ENCODE assay signal across 7 cellular contexts in the genomic region with DNA sequence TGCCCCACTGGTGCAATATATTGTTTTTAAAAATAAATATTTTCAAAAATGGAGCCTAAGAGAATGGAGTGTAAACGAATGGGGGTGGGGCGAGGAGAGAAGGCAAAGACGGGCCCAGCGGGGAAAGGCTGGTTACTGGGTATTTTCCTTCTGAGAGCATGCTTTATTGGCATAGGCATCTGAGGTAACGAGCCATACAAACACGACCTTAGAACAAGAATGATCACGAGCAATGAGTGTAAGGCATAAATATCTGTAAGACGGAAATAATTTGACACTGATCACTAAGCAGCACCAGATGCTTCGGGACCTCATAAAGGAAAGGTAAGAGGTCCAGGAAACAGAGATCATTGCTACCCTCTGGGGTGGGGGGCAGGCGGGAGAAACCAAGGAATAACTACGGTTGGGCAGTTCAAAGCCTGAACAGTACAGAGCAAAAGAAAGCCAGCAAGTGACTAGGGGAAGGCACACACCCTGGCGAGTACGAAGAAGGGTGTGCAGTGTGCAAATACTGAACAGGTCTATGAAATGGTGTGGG. TPM values are rescaled to one million over a fixed set of nuclear protein-coding genes. Genes with fewer than 3 reads are reported as not detected.
A peak's percentile ranks its signal among the peaks of the same experiment; 100 is the strongest.
DNase-seq lines count a peak whose midpoint lies in the region; TF ChIP-seq lines count a peak whose summit lies in the region.

No MANE protein-coding gene starts in this region.

- H3K9me3 Mint-ChIP-seq in chondrocyte (ENCODE audit: low read depth): no peaks in the 10 kb centered on the region

- DNase-seq in LHCN-M2 (ENCODE audit: low read depth) (peak; percentile 41), UCSD-AML1 (lab: John Stamatoyannopoulos, UW; ENCODE audit: unreplicated experiment) (peak; percentile 51), fibroblast of gingiva (ENCODE audit: low read depth) (peak; percentile 14), NCI-H1048 (lab: John Stamatoyannopoulos, UW) (no peak), chondrocyte (ENCODE audit: low spot score) (no peak)

- no peak overlapping the region for H3K4me3 Mint-ChIP-seq in chondrocyte (ENCODE audit: unreplicated experiment)

- H3K9me3 ChIP-seq in ES-I3 (ENCODE audit: control insufficient read depth, insufficient read depth, low read length): no peaks in the 10 kb centered on the region
- no peaks in the 10 kb centered on the region for H3K9me3 ChIP-seq in neuron (ENCODE audit: low read length)

- H3K27me3 Mint-ChIP-seq in chondrocyte (ENCODE audit: low read depth): no peaks in the 10 kb centered on the region

- H3K27ac Mint-ChIP-seq in chondrocyte (ENCODE audit: unreplicated experiment): no peak overlapping the region

- TF ChIP-seq CTCF in chondrocyte (IDR thresholded peaks at IDR 0.05): no peak

- no peaks in the 10 kb centered on the region for H3K36me3 Mint-ChIP-seq in chondrocyte (ENCODE audit: low read depth)

- peak overlapping the region; percentile 62 for H3K4me3 ChIP-seq in neuron (ENCODE audit: low read length)

- H3K27me3 ChIP-seq in neuron (ENCODE audit: insufficient read depth, low read length): no peaks in the 10 kb centered on the region

- H2AFZ ChIP-seq in neuron (ENCODE audit: low read depth, low read length): peak overlapping the region; percentile 37

- H3K9ac ChIP-seq in ES-I3 (ENCODE audit: low read depth, low read length): peak overlapping the region; percentile 62

- H3K36me3 ChIP-seq in ES-I3 (ENCODE audit: insufficient read depth, low read length): no peaks in the 10 kb centered on the region
- no peaks in the 10 kb centered on the region for H3K36me3 ChIP-seq in neuron (ENCODE audit: insufficient read depth, low read length)

- peaks cover 3% of the 10 kb centered on the region; the same call in 1 of the 2 replicates for H3K4me1 ChIP-seq in ES-I3 (ENCODE audit: insufficient read depth, low read length)
- peaks cover 19% of the 10 kb centered on the region for H3K4me1 ChIP-seq in neuron (ENCODE audit: insufficient read depth, low read length)

- peaks cover 21% of the 10 kb centered on the region for H3K4me1 Mint-ChIP-seq in chondrocyte (ENCODE audit: low read depth)

RNA-seq across cellular contexts. Expression of gene SSH2, which starts 1.0 kb away (rescaled TPM):
- total RNA-seq in LHCN-M2 (2014; rRNA removed) (10.8 and 16.5 TPM in 2 replicates), chondrocyte (14.1 to 24.0 TPM (median 14.3 TPM) in 3 replicates)
- 12.5 TPM for polyA plus RNA-seq in LHCN-M2 (2012)

RNA-seq across cellular contexts. Expression of gene EFCAB5, which starts 12.4 kb away (rescaled TPM):
- total RNA-seq in LHCN-M2 (2014; rRNA removed) (0.06 TPM in 2 replicates), chondrocyte (0.23 to 0.63 TPM (median 0.37 TPM) in 3 replicates)
- 0.29 TPM for polyA plus RNA-seq in LHCN-M2 (2012)

Comparison
In these comparisons a context has a peak if more than half of its experiments do, and no peak if none do; other contexts are left out.
1. DNase-seq: peak in LHCN-M2 (single experiment), UCSD-AML1 (single experiment) and fibroblast of gingiva (single experiment); none in NCI-H1048 (single experiment) and chondrocyte (single experiment).